In genomic region chr4:123127218-123127617, GRCh38 we compare ENCODE assay signal across 8 cellular contexts.
A peak's percentile ranks its signal among the peaks of the same experiment; 100 is the strongest.
DNase-seq lines count a peak whose midpoint lies in the region; ATAC-seq and TF ChIP-seq lines count a peak whose summit lies in the region.

No MANE protein-coding gene starts in this region.

- H3K9me3 Mint-ChIP-seq in brain, result peaks cover 0 to 4% (median 3%) of the 10 kb centered on the region in 5 experiments

- H3K27me3 ChIP-seq in WERI-Rb-1 (ENCODE audit: insufficient read depth, low read depth, severe bottlenecking) (no peaks in the 10 kb centered on the region), Peyer's patch (no peaks in the 10 kb centered on the region)

- no peak overlapping the region for H3K27ac Mint-ChIP-seq in brain

- peak; percentile 72 to 73 for TF ChIP-seq CTCF in brain (conservative IDR thresholded peaks at IDR 0.05)
- no peak for TF ChIP-seq CTCF in WERI-Rb-1 (IDR thresholded peaks at IDR 0.05; ENCODE audit: low read depth, low read length)
- TF ChIP-seq CTCF in Peyer's patch (IDR thresholded peaks at IDR 0.05), result peak in 3 of 6 experiments; percentile 4 to 30 (median 23)

- peaks cover 4% of the 10 kb centered on the region for H3K27me3 Mint-ChIP-seq in brain

- in situ Hi-C loops in ACHN (cut with HindIII; ENCODE audit: low pct_ligation_motif_present, low pct_unique_long_range_greater_than_20kb, low sequenced_read_pairs) (no loop called here), KBM-7 (cut with MboI; ENCODE audit: low pct_unique_long_range_greater_than_20kb, low sequenced_read_pairs) (no loop called here)

- H3K4me3 Mint-ChIP-seq in brain, result no peak overlapping the region

- no peak for TF ChIP-seq POLR2A in Peyer's patch (IDR thresholded peaks at IDR 0.05)

- H3K36me3 Mint-ChIP-seq in brain, result peaks cover 3% of the 10 kb centered on the region

- H3K36me3 ChIP-seq in WERI-Rb-1 (no peaks in the 10 kb centered on the region), Peyer's patch (no peaks in the 10 kb centered on the region)

- H3K4me3 ChIP-seq in WERI-Rb-1 (ENCODE audit: low read depth, low read length) (no peak overlapping the region), Peyer's patch (no peak overlapping the region)

- DNase-seq in ACHN (peak; percentile 7), KBM-7 (peak; percentile 5), left kidney (ENCODE audit: low read depth, low spot score) (peak; percentile 34), WERI-Rb-1 (no peak), Peyer's patch (no peak), GDM1 (lab: John Stamatoyannopoulos, UW) (no peak)

- H3K4me1 ChIP-seq in Peyer's patch, result no peaks in the 10 kb centered on the region

- no peak for ATAC-seq in GM18519 (IDR thresholded peaks at IDR 0.05; ENCODE audit: low FRiP score, unreplicated experiment)

- H3K9me3 ChIP-seq in WERI-Rb-1 (ENCODE audit: severe bottlenecking), result no peaks in the 10 kb centered on the region
- no peaks in the 10 kb centered on the region for H3K9me3 ChIP-seq in Peyer's patch

- peaks cover 17% of the 10 kb centered on the region for H3K4me1 Mint-ChIP-seq in brain

- H3K27ac ChIP-seq in WERI-Rb-1 (no peak overlapping the region), Peyer's patch (no peak overlapping the region)

Comparison
In these comparisons a context has a peak if more than half of its experiments do, and no peak if none do; other contexts are left out.
1. DNase-seq: peak in ACHN (single experiment), KBM-7 (single experiment) and left kidney (single experiment); none in WERI-Rb-1 (single experiment), Peyer's patch (0 of 3) and GDM1 (single experiment).